8 cellular contexts compared by ENCODE assay signal in genomic region chr11:61815790-61816735, GRCh38. TPM values are rescaled to one million over a fixed set of nuclear protein-coding genes. Genes with fewer than 3 reads are reported as not detected.
DNase-seq lines count a peak whose midpoint lies in the region; ATAC-seq and TF ChIP-seq lines count a peak whose summit lies in the region.

No MANE protein-coding gene starts in this region.

- ATAC-seq in HG02623 (IDR thresholded peaks at IDR 0.05; ENCODE audit: unreplicated experiment): peak; percentile 26
- ATAC-seq in left colon: peak; percentile 5

- TF ChIP-seq CTCF in coronary artery (IDR thresholded peaks at IDR 0.05): no peak

- DNase-seq in NCI-H1436 (lab: John Stamatoyannopoulos, UW) (peak; percentile 56), NCI-H1436 treated with DMSO at 0.1 percent for 48 hours (lab: John Stamatoyannopoulos, UW) (no peak), NCI-H1930 (lab: John Stamatoyannopoulos, UW) (peak; percentile 72 to 75), coronary artery (ENCODE audit: low spot score) (peak; percentile 86), left colon (peak; percentile 52 to 57)
- peak; percentile 31 for DNase-seq in activated CD4-positive, alpha-beta T cell treated with anti-CD3 and anti-CD28 coated beads for 1 hour
- DNase-seq in stimulated activated CD4-positive, alpha-beta T cell treated with anti-CD3 and anti-CD28 coated beads, Interleukin-2, amount 100 ng/mL, for 24 hours: peak; percentile 59 to 64

- H3K4me3 ChIP-seq in coronary artery: peak overlapping the region; percentile 88

- intact Hi-C loops in left colon (cut with DNase I, micrococcal nuclease): no loop called here

- peak overlapping the region; percentile 99 for H3K27ac ChIP-seq in coronary artery

RNA-seq across cellular contexts. Expression of gene FADS1, which starts 0.7 kb away (rescaled TPM):
- 1 to 10 TPM; 3.2 to 5.1 TPM for total RNA-seq in left colon

RNA-seq across cellular contexts. Expression of gene FADS2, which starts 12.0 kb away (rescaled TPM):
- 1 to 10 TPM; 3.1 to 5.6 TPM for total RNA-seq in left colon

RNA-seq across cellular contexts. Expression of gene FEN1, which starts 23.4 kb away (rescaled TPM):
- 10 to 100 TPM in 1 of 2 donors, 1 to 10 TPM in 1; 7.7 to 13.3 TPM for total RNA-seq in left colon

RNA-seq across cellular contexts. Expression of gene TMEM258, which starts 23.7 kb away (rescaled TPM):
- 10 to 100 TPM; 87.3 to 91.8 TPM for total RNA-seq in left colon
